11 cellular contexts compared by ENCODE assay signal in the genomic region with DNA sequence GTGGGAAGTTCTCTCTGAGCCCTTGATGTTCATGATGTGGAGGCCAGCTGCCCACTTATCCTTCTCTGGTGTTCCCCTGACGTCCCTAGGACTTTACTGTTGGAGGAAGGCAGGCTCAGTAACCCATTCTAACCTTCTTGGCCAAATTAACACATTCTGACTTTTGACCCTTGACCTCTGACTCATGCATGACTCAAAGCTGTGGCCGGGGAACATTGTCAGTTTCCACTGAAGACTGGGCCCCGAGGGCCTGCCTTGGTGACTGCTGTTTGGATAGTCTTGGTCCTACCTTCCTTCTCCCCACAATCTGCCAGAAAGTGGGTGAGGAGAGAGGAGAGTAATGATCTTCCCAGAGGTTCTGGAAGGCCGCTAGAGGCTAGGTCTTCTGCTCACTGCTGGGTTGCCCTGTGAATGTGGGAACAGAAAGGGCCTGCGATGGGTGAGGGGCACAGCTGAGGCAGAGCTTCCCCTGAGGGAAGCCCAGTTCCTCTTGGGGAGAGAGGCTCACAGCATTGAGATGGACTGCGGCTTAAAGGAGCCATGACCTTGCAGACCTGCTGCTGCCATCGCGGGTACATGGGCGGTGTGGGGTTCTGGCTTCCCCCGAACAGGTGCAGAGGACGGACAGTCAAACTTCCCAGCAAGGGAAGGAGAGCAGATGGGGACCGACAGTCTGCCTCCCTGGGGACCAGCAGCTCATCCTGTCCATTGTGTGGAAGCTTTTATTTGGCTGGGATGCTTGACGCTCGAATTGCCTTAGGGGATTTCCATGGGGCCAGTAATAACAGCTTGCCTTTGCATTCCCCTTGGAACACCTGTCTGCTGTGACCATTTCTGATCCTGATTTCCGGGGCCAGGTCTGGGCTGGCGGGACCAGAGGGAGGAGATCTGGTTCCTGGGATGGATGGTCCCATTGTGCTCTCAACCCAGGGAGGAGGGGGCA. TPM values are rescaled to one million over a fixed set of nuclear protein-coding genes. Genes with fewer than 3 reads are reported as not detected.
DNase-seq lines count a peak whose midpoint lies in the region; ATAC-seq, FAIRE-seq and TF ChIP-seq lines count a peak whose summit lies in the region.
"Had no signal": no experiment of that assay in that cellular context is flagged by ENCODE, and none has a peak within 500 bp of the region (broad histone marks: within the 10 kb centered on the region; RNA-seq: fewer than 3 reads in every experiment).

No MANE protein-coding gene starts in this region.

- H3K4me2 ChIP-seq in K562 (ENCODE audit: insufficient read depth, low read length): peak overlapping the region; percentile 29

- H3K36me3 Mint-ChIP-seq in activated naive CD4-positive, alpha-beta T cell treated with anti-CD3 and anti-CD28 coated beads, Interleukin-2, amount 10 ng/mL, durations not matched to agents 7 days and 5 days: no peaks in the 10 kb centered on the region
- H3K36me3 Mint-ChIP-seq: IgD-negative memory B cell, naive B cell had no signal

- in situ Hi-C loops in K562 (cut with MboI): no loop called here
- in situ Hi-C loops in GM13976 (cut with MboI; ENCODE audit: low sequenced_read_pairs, unreplicated experiment): no loop called here

- no peaks in the 10 kb centered on the region for H4K20me1 ChIP-seq in K562 (replicated peaks; ENCODE audit: control insufficient read depth, insufficient read depth, low read length)

- peaks cover 66% of the 10 kb centered on the region; the same call in 2 of the 3 replicates for H3K36me3 ChIP-seq in K562 (ENCODE audit: control insufficient read depth, insufficient read depth, low read length)

- H3K4me1 ChIP-seq in K562 (replicated peaks in 1 of 2; ENCODE audit: control insufficient read depth in 2 of 2, insufficient read depth in 2 of 2, low read length in 2 of 2): peaks cover 22 to 24% of the 10 kb centered on the region in 2 experiments

- H3K9me3 ChIP-seq in K562 (replicated peaks; ENCODE audit: control insufficient read depth, insufficient read depth, low read depth, low read length): no peaks in the 10 kb centered on the region

- intact Hi-C loops in K562 (cut with micrococcal nuclease): no loop called here

- no peak overlapping the region for H3K4me3 ChIP-seq in K562

- H3K9me3 Mint-ChIP-seq in activated naive CD4-positive, alpha-beta T cell treated with anti-CD3 and anti-CD28 coated beads, Interleukin-2, amount 10 ng/mL, durations not matched to agents 7 days and 5 days: no peaks in the 10 kb centered on the region
- H3K9me3 Mint-ChIP-seq: naive B cell had no signal

- peak; percentile 8 for DNase-seq in activated naive CD4-positive, alpha-beta T cell treated with Interleukin-2 at 50 U/mL for 16 hours
- DNase-seq in activated naive CD4-positive, alpha-beta T cell treated with anti-CD3 and anti-CD28 coated beads, Interleukin-2, amount 10 ng/mL, durations not matched to agents 7 days and 5 days: no peak
- DNase-seq in NCI-H460 (ENCODE audit: extremely low read depth, low read depth) (peak; percentile 13), K562 (ENCODE audit: extremely low read depth in 1 of 4, low spot score in 3 of 4) (peak; percentile 84 to 96 (median 93)), GM13976 (ENCODE audit: low spot score) (no peak), NCI-H510A treated with DMSO at 0.1 percent for 48 hours (lab: John Stamatoyannopoulos, UW) (no peak)
- peak; percentile 14 to 40 for DNase-seq in stimulated activated CD4-positive, alpha-beta T cell treated with anti-CD3 and anti-CD28 coated beads, Interleukin-4, amount 100 ng/mL, for 48 hours (ENCODE audit: low read depth in 2 of 2)
- DNase-seq in activated CD4-positive, CD25-positive, alpha-beta regulatory T cell (lab: John Stamatoyannopoulos, UW): no peak
- DNase-seq: DND-41, naive B cell had no signal

- TF ChIP-seq CTCF in K562 (IDR thresholded peaks at IDR 0.05 in 2 of 3, conservative IDR thresholded peaks at IDR 0.05 in 1 of 3; ENCODE audit: insufficient read depth in 2 of 3, low read depth in 1 of 3, low read length in 3 of 3) (no peak), GM13976 (IDR thresholded peaks at IDR 0.05; ENCODE audit: borderline replicate concordance, control extremely low read depth, extremely low read depth, insufficient read depth, missing control alignments) (no peak)

- peak; percentile 99 for FAIRE-seq in K562 (lab: Jason Lieb, UNC)

- H3K27me3 Mint-ChIP-seq in activated naive CD4-positive, alpha-beta T cell treated with anti-CD3 and anti-CD28 coated beads, Interleukin-2, amount 10 ng/mL, durations not matched to agents 7 days and 5 days: peaks cover 12% of the 10 kb centered on the region

- H2AFZ ChIP-seq in K562 (ENCODE audit: low read depth, low read length): peak overlapping the region; percentile 5

- TF ChIP-seq EP300 in K562 (IDR thresholded peaks at IDR 0.05; ENCODE audit: low read length): peak; percentile 58; the same call in 1 of the 2 replicates

- POLR2A ChIA-PET in K562 (lab: Yijun Ruan, JAX): interaction anchor here (0.6 to 3.7 kb wide), 6 partner anchors 16 to 1346 kb away, joined by 3 to 12 read pairs (median 3); no protein-coding TSS in a partner anchor

- peaks cover 16% of the 10 kb centered on the region for H3K79me2 ChIP-seq in K562 (ENCODE audit: control insufficient read depth, insufficient read depth, low read length)

- TF ChIP-seq RAD21 in K562 (CRISPR knock-in tag; conservative IDR thresholded peaks at IDR 0.05 in 1 of 2, IDR thresholded peaks at IDR 0.05 in 1 of 2): no peak; a peak in 1 of 4 replicates

- peak overlapping the region; percentile 39 to 76 for H3K9ac ChIP-seq in K562 (ENCODE audit: insufficient read depth in 1 of 2, low read depth in 2 of 2, low read length in 2 of 2)

- no peak for TF ChIP-seq POLR2A in K562 (conservative IDR thresholded peaks at IDR 0.05)

- H3K27ac Mint-ChIP-seq in activated naive CD4-positive, alpha-beta T cell treated with anti-CD3 and anti-CD28 coated beads, Interleukin-2, amount 10 ng/mL, durations not matched to agents 7 days and 5 days: no peak overlapping the region

- peak; percentile 89 for ATAC-seq in K562

- BruUV-seq in K562 (replicated peaks; lab: Mats Ljungman, UMichigan): no TSS peak

- H3K27ac ChIP-seq in K562 (ENCODE audit: extremely low read depth, low read depth, low read length): peak overlapping the region; percentile 72

- H3K27me3 ChIP-seq in K562 (ENCODE audit: control insufficient read depth in 2 of 2, insufficient read depth in 2 of 2, low read length in 2 of 2): no peaks in the 10 kb centered on the region

- CTCF ChIA-PET in activated naive CD4-positive, alpha-beta T cell treated with anti-CD3 and anti-CD28 coated beads, Interleukin-2, amount 10 ng/mL, durations not matched to agents 7 days and 5 days (lab: Charles Lee): interaction anchor here (0.9 kb wide), 1 partner anchor 171 kb away, joined by 3 read pairs; no protein-coding TSS in a partner anchor
- CTCF ChIA-PET in K562 (lab: Yijun Ruan, JAX; ENCODE audit: low intra/inter-chr PET ratio): no interaction called here

- WGBS in K562 (ENCODE audit: insufficient coverage, low coverage, missing lambda C conversion rate): 54% methylated on average over 16 of the region's 16 CpGs

- no peaks in the 10 kb centered on the region for H3K4me1 Mint-ChIP-seq in activated naive CD4-positive, alpha-beta T cell treated with anti-CD3 and anti-CD28 coated beads, Interleukin-2, amount 10 ng/mL, durations not matched to agents 7 days and 5 days
- H3K4me1 Mint-ChIP-seq: IgD-negative memory B cell had no signal

- peaks cover 9% of the 10 kb centered on the region for H3K9me1 ChIP-seq in K562 (ENCODE audit: control insufficient read depth, insufficient read depth, low read length)

- no peak overlapping the region for H3K4me3 Mint-ChIP-seq in activated naive CD4-positive, alpha-beta T cell treated with anti-CD3 and anti-CD28 coated beads, Interleukin-2, amount 10 ng/mL, durations not matched to agents 7 days and 5 days

TF ChIP-seq in K562, 482 proteins besides CTCF, POLR2A, EP300 and RAD21 (continues in another document):
- TF ChIP-seq, protein P1, sequence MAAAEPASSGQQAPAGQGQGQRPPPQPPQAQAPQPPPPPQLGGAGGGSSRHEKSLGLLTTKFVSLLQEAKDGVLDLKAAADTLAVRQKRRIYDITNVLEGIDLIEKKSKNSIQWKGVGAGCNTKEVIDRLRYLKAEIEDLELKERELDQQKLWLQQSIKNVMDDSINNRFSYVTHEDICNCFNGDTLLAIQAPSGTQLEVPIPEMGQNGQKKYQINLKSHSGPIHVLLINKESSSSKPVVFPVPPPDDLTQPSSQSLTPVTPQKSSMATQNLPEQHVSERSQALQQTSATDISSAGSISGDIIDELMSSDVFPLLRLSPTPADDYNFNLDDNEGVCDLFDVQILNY (CRISPR knock-in tag; IDR thresholded peaks at IDR 0.05): 0 out of 2 replicates have a peak, but pooled peaks have one; percentile 36
- TF ChIP-seq HCFC1 (IDR thresholded peaks at IDR 0.05; ENCODE audit: low read depth, low read length): peak; percentile 27; the same call in 1 of the 2 replicates
- no peak for TF ChIP-seq CSDE1 (IDR thresholded peaks at IDR 0.05)
- TF ChIP-seq ZNF232 (CRISPR knock-in tag; IDR thresholded peaks at IDR 0.05): no peak
- no peak for TF ChIP-seq ZNF695 (CRISPR knock-in tag; IDR thresholded peaks at IDR 0.05)
- no peak for TF ChIP-seq XRCC4 (IDR thresholded peaks at IDR 0.05; ENCODE audit: extremely low read depth, insufficient read depth, insufficient read length)
- no peak for TF ChIP-seq PRMT5 (CRISPR knock-in tag; IDR thresholded peaks at IDR 0.05)

RNA-seq across cellular contexts. Expression of gene ADAMTS14, which starts 43.8 kb away (rescaled TPM):
- total RNA-seq in NCI-H460 (2014; rRNA removed; shearing (Covaris generic)): 0.02 TPM in 1 of 2 replicates, not detected in the other
- 0.11 and 0.16 TPM in 2 replicates for polyA plus RNA-seq in NCI-H460 (2014; cell fraction: nucleus; rRNA removed)
- total RNA-seq in K562 (2011; cell fraction: chromatin; rRNA removed; ENCODE audit: low replicate concordance): 66.8 and 209 TPM in 2 replicates
- total RNA-seq in K562 (2011; cell fraction: nucleolus; rRNA removed): 115 and 150 TPM in 2 replicates
- total RNA-seq in K562 (2011; cell fraction: nucleoplasm; rRNA removed): 67.9 and 80.6 TPM in 2 replicates
- total RNA-seq in K562 (2014; rRNA removed): 15.9 and 23.8 TPM in 2 replicates
- total RNA-seq in K562 (2014; rRNA removed; fragmentation: Illumina TruSeq; extraction: Trizol): 4.3 and 6.3 TPM in 2 replicates
- total RNA-seq in K562 (2015; rRNA removed; fragmentation: Illumina TruSeq; extraction: Trizol): 15.3 and 15.4 TPM in 2 replicates
- total RNA-seq in K562 (2021): 30.4 and 31.7 TPM in 2 replicates
- 37.4 and 45.4 TPM in 2 replicates for polyA plus RNA-seq in K562 (2011; rRNA removed)
- polyA plus RNA-seq in K562 (2011; cell fraction: cytosol; rRNA removed): 27.2 and 39.3 TPM in 2 replicates
- polyA plus RNA-seq in K562 (2011; cell fraction: nucleus; rRNA removed): 187 and 443 TPM in 2 replicates
- 30.9 and 86.2 TPM in 2 replicates for polyA plus RNA-seq in K562 (2012)
- 20.3 and 24.1 TPM in 2 replicates for polyA plus RNA-seq in K562 (2014; fragmentation: Illumina TruSeq; extraction: Trizol)
- polyA plus RNA-seq in K562 (2014; fragmentation: Nextera tagmentation; extraction: Ambion mirVana): under 1 TPM; 0.04 to 0.27 TPM
- 32.7 and 35.9 TPM in 2 replicates for polyA plus RNA-seq in K562 (2014; rRNA removed)
- 8.4 and 15.8 TPM in 2 replicates for polyA minus RNA-seq in K562 (2011; rRNA and poly(A)+ RNA removed)
- 15.8 and 16.4 TPM in 2 replicates for polyA minus RNA-seq in K562 (2011; cell fraction: cytosol; rRNA and poly(A)+ RNA removed)
- polyA minus RNA-seq in K562 (2011; cell fraction: nucleus; rRNA and poly(A)+ RNA removed): 55.8 and 81.5 TPM in 2 replicates
- polyA plus RNA-seq: IgD-negative memory B cell had no signal

Comparison
In these comparisons a context has a peak if more than half of its experiments do, and no peak if none do; other contexts are left out.
1. DNase-seq: peak in activated naive CD4-positive, alpha-beta T cell treated with Interleukin-2 at 50 U/mL for 16 hours (single experiment), NCI-H460 (single experiment), K562 (4 of 4) and stimulated activated CD4-positive, alpha-beta T cell treated with anti-CD3 and anti-CD28 coated beads, Interleukin-4, amount 100 ng/mL, for 48 hours (2 of 2); none in activated naive CD4-positive, alpha-beta T cell treated with anti-CD3 and anti-CD28 coated beads, Interleukin-2, amount 10 ng/mL, durations not matched to agents 7 days and 5 days (single experiment), activated CD4-positive, CD25-positive, alpha-beta regulatory T cell (0 of 4), GM13976 (single experiment) and NCI-H510A treated with DMSO at 0.1 percent for 48 hours (single experiment).